In the genomic region with DNA sequence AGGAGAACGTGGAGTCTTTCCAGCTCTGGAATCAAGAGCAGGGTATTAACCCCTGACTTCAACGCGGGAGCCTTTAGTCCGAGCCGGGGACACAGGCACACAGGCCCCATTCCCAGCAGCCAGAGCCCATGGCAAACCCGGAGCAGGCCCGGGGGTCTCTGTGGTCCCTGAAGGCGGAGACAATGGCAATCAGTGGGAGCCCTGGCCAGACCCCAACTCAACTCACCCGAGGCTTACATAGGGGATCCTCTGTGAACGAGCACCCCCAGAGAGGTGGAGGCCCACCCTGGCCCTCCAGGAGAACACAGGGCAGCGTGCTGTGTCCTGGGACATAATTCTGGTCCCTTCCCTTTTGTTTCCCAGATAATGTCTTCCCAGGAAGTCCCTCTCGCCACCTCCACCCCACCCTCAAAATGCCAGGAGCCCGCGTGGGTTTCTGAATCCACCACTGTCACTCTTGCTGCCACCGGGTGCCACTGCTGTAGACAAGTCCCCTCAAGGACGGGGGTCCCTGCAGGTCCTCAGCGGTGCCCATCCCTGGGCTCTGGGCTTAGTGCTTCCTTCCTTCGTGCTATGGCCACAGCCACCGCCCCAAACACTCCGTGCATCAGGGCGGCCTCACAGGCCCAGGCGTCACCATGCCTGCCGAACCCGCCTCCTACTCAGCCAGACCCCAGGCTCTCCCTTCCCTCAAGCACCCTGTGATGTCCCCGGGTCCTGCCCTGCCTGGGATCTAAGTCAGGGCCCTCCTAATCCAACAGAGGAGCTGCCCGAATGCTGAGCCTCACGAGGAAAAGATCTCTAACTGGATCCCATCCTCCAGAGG, we compare ENCODE assay signal across 27 cellular contexts.
"Had no signal": no experiment of that assay in that cellular context is flagged by ENCODE, and none has a peak within 500 bp of the region (broad histone marks: within the 10 kb centered on the region; RNA-seq: fewer than 3 reads in every experiment).

No MANE protein-coding gene starts in this region.

- H3K27me3 ChIP-seq: right lobe of liver, thyroid gland had no signal

- H3K9me3 ChIP-seq: esophagus muscularis mucosa, gastroesophageal sphincter, heart right ventricle, left ventricle myocardium inferior, lower lobe of right lung, right lobe of liver, stomach, thyroid gland had no signal

- H3K9ac ChIP-seq: parathyroid adenoma had no signal

- ATAC-seq: gastroesophageal sphincter; heart right ventricle; left colon; lower lobe of right lung; natural killer cell; stimulated activated naive B cell treated with anti-CD40 and anti-IgM and Interleukin-4, amounts not matched to agents 10 μg/mL and 1 μg/mL and 100 μg/mL, for 72 hours had no signal

- H3K27ac ChIP-seq: dorsolateral prefrontal cortex, esophagus muscularis mucosa, foreskin keratinocyte, gastroesophageal sphincter, heart right ventricle, left ventricle myocardium inferior, lower lobe of right lung, parathyroid adenoma, right lobe of liver, stomach, thyroid gland had no signal

- H3K9me3 Mint-ChIP-seq: memory B cell; natural killer cell; stimulated activated naive B cell treated with anti-CD40 and anti-IgM and Interleukin-4, amounts not matched to agents 10 μg/mL and 1 μg/mL and 100 μg/mL, for 72 hours had no signal

- FAIRE-seq: colon, endothelial cell of umbilical vein, islet of Langerhans had no signal

- H3K4me3 ChIP-seq: dorsolateral prefrontal cortex, esophagus muscularis mucosa, gastroesophageal sphincter, heart right ventricle, left ventricle myocardium inferior, lower lobe of right lung, right lobe of liver, stomach, thyroid gland had no signal

- H3K4me1 ChIP-seq: foreskin keratinocyte, parathyroid adenoma, right lobe of liver had no signal

- DNase-seq: cerebellar nuclear complex; effector CD4-positive, alpha-beta T cell; glutamatergic neuron; heart right ventricle; hippocampal formation; kidney glomerular epithelial cell; left colon; left ventricle myocardium inferior; lower lobe of right lung; natural killer cell; stimulated activated CD4-positive, alpha-beta T cell treated with anti-CD3 and anti-CD28 coated beads, Interleukin-4, amount 100 ng/mL, for 4 hours; stimulated activated naive B cell treated with anti-CD40 and anti-IgM and Interleukin-4, amounts not matched to agents 10 μg/mL and 1 μg/mL and 100 μg/mL, for 72 hours; stomach; trophoblast cell had no signal

- H3K36me3 ChIP-seq: esophagus muscularis mucosa, gastroesophageal sphincter, heart right ventricle, left ventricle myocardium inferior, lower lobe of right lung, right lobe of liver, stomach, thyroid gland had no signal

- H3K27ac Mint-ChIP-seq: memory B cell; natural killer cell; progenitor cell of endocrine pancreas; stimulated activated naive B cell treated with anti-CD40 and anti-IgM and Interleukin-4, amounts not matched to agents 10 μg/mL and 1 μg/mL and 100 μg/mL, for 72 hours had no signal

- H2AFZ ChIP-seq: parathyroid adenoma had no signal

- H3K36me3 Mint-ChIP-seq: memory B cell; natural killer cell; stimulated activated naive B cell treated with anti-CD40 and anti-IgM and Interleukin-4, amounts not matched to agents 10 μg/mL and 1 μg/mL and 100 μg/mL, for 72 hours had no signal

- H3K4me3 Mint-ChIP-seq: memory B cell; natural killer cell; neural crest cell; stimulated activated naive B cell treated with anti-CD40 and anti-IgM and Interleukin-4, amounts not matched to agents 10 μg/mL and 1 μg/mL and 100 μg/mL, for 72 hours had no signal
